ENCODE assay signal across 11 cellular contexts in genomic region chr22:40668611-40669390, GRCh38. TPM values are rescaled to one million over a fixed set of nuclear protein-coding genes. Genes with fewer than 3 reads are reported as not detected.
DNase-seq lines count a peak whose midpoint lies in the region; ATAC-seq and TF ChIP-seq lines count a peak whose summit lies in the region.
"Had no signal": no experiment of that assay in that cellular context is flagged by ENCODE, and none has a peak within 500 bp of the region (broad histone marks: within the 10 kb centered on the region; RNA-seq: fewer than 3 reads in every experiment).

No MANE protein-coding gene starts in this region.

- H3K9me3 ChIP-seq in colonic mucosa (no peaks in the 10 kb centered on the region), testis (no peaks in the 10 kb centered on the region)
- H3K9me3 ChIP-seq: thoracic aorta had no signal

- 83 to 84% methylated on average over 11 of the region's 11 CpGs for WGBS in testis, 2 donors

- H3K4me3 Mint-ChIP-seq in nephron: no peak overlapping the region
- H3K4me3 Mint-ChIP-seq: neural crest cell had no signal

- no peak overlapping the region for H3K9ac ChIP-seq in colonic mucosa (ENCODE audit: low read depth in 2 of 2, low read length in 2 of 2)

- H3K27me3 Mint-ChIP-seq in nephron (ENCODE audit: low read depth): peaks cover 14% of the 10 kb centered on the region

- no peak for ATAC-seq in GM21619 (IDR thresholded peaks at IDR 0.05; ENCODE audit: unreplicated experiment)
- no peak for ATAC-seq in GM18861 (IDR thresholded peaks at IDR 0.05; ENCODE audit: unreplicated experiment)
- ATAC-seq: Panc1 had no signal

- H3K4me3 ChIP-seq in colonic mucosa: no peak overlapping the region
- no peak overlapping the region for H3K4me3 ChIP-seq in testis
- H3K4me3 ChIP-seq: thoracic aorta had no signal

- DNase-seq in GF-D8 (lab: John Stamatoyannopoulos, UW) (peak; percentile 9), NCI-H226 (peak; percentile 76), colonic mucosa (no peak), testis (no peak)
- DNase-seq in stimulated activated CD4-positive, alpha-beta T cell treated with anti-CD3 and anti-CD28 coated beads, Interleukin-4, amount 100 ng/mL, for 4 hours: no peak

- peaks cover 5% of the 10 kb centered on the region for H3K9me3 Mint-ChIP-seq in nephron
- H3K9me3 Mint-ChIP-seq: neural crest cell had no signal

- intact Hi-C loops in colonic mucosa (cut with DNase I) (no loop called here), testis (cut with DNase I; ENCODE audit: low total_unique reads) (no loop called here)

- H3K27ac ChIP-seq in colonic mucosa: peak overlapping the region; percentile 53
- H3K27ac ChIP-seq in testis: no peak overlapping the region
- H3K27ac ChIP-seq: thoracic aorta had no signal

- peaks cover 39% of the 10 kb centered on the region for H3K4me1 Mint-ChIP-seq in nephron

- H3K27me3 ChIP-seq in colonic mucosa (no peaks in the 10 kb centered on the region), testis (no peaks in the 10 kb centered on the region)

- no peaks in the 10 kb centered on the region for H3K36me3 Mint-ChIP-seq in nephron (ENCODE audit: low read depth)

- H3K4me1 ChIP-seq in colonic mucosa: no peaks in the 10 kb centered on the region
- peaks cover 23% of the 10 kb centered on the region for H3K4me1 ChIP-seq in testis

- no peak for TF ChIP-seq POLR2A in testis (IDR thresholded peaks at IDR 0.05)

- TF ChIP-seq CTCF in colonic mucosa (IDR thresholded peaks at IDR 0.05) (no peak), nephron (IDR thresholded peaks at IDR 0.05; ENCODE audit: unreplicated experiment in 3 of 3) (no peak), testis (IDR thresholded peaks at IDR 0.05) (no peak)

- H3K36me3 ChIP-seq in colonic mucosa: no peaks in the 10 kb centered on the region
- no peaks in the 10 kb centered on the region for H3K36me3 ChIP-seq in testis (ENCODE audit: low read depth, missing control alignments)
- H3K36me3 ChIP-seq: thoracic aorta had no signal

- H3K27ac Mint-ChIP-seq in nephron: peak overlapping the region; percentile 58 to 64 (median 62)

RNA-seq across cellular contexts. Expression of gene MCHR1, which starts 10.5 kb away (rescaled TPM):
- under 1 TPM in 1 of 2 donors, not detected in 1; 0.16 TPM for total RNA-seq in colonic mucosa
- under 1 TPM; 0.47 to 0.62 TPM for total RNA-seq in testis
- polyA plus RNA-seq in testis (ENCODE audit: insufficient read depth, low read depth, low replicate concordance): 0.42 TPM

RNA-seq across cellular contexts. Expression of gene MRTFA, which starts 32.3 kb away (rescaled TPM):
- total RNA-seq in colonic mucosa (10 to 100 TPM; 31.9 to 35.6 TPM), testis (100 to 1,000 TPM; 158 to 162 TPM)
- 59.5 TPM for polyA plus RNA-seq in testis (ENCODE audit: insufficient read depth, low read depth, low replicate concordance)

Comparison
In these comparisons a context has a peak if more than half of its experiments do, and no peak if none do; other contexts are left out.
1. DNase-seq: peak in GF-D8 (single experiment) and NCI-H226 (single experiment); none in colonic mucosa (single experiment), stimulated activated CD4-positive, alpha-beta T cell treated with anti-CD3 and anti-CD28 coated beads, Interleukin-4, amount 100 ng/mL, for 4 hours (0 of 2) and testis (single experiment).
2. RNA of gene MRTFA, which starts 32.3 kb away (total RNA-seq): 158 to 162 TPM in testis; 31.9 to 35.6 TPM in colonic mucosa; every median in the first group is over 4 times any median in the second.